In genomic region chr17:2594657-2595085, GRCh38 we compare ENCODE assay signal across 8 cellular contexts. TPM values are rescaled to one million over a fixed set of nuclear protein-coding genes. Genes with fewer than 3 reads are reported as not detected.
DNase-seq lines count a peak whose midpoint lies in the region; ATAC-seq, FAIRE-seq and TF ChIP-seq lines count a peak whose summit lies in the region.

No MANE protein-coding gene starts in this region.

- H3K9me3 ChIP-seq in skeletal muscle satellite cell (replicated peaks; ENCODE audit: low read length), result no peaks in the 10 kb centered on the region

- peak overlapping the region; percentile 99 for H3K9ac ChIP-seq in skeletal muscle satellite cell (ENCODE audit: low read depth, low read length)

- peak; percentile 68 for DNase-seq in activated CD8-positive, alpha-beta memory T cell treated with anti-CD3 and anti-CD28 coated beads, Interleukin-2, amount 50 U/mL, for 48 hours
- DNase-seq in activated CD8-positive, alpha-beta memory T cell treated with anti-CD3 and anti-CD28 coated beads, Interleukin-2, amount 50 U/mL, for 4 hours, result no peak
- DNase-seq in activated CD4-positive, alpha-beta T cell treated with anti-CD3 and anti-CD28 coated beads, Interleukin-2, amount 50 U/mL, for 24 hours (ENCODE audit: low read depth in 1 of 2, low spot score in 1 of 2), result peak; percentile 4 to 15
- DNase-seq in foreskin keratinocyte (no peak), GM12891 (ENCODE audit: insufficient read length, low spot score) (no peak), kidney tubule cell (ENCODE audit: low spot score) (no peak), middle frontal gyrus (ENCODE audit: extremely low spot score, low spot score) (no peak)

- no peaks in the 10 kb centered on the region for H3K36me3 ChIP-seq in skeletal muscle satellite cell (ENCODE audit: insufficient read depth, low read length)

- no peak for TF ChIP-seq POLR2A in GM12891 (IDR thresholded peaks at IDR 0.05; ENCODE audit: low read depth, low read length)

- peak overlapping the region; percentile 93 for H3K4me3 ChIP-seq in skeletal muscle satellite cell (ENCODE audit: low read length)

- ATAC-seq in foreskin keratinocyte, result no peak

- FAIRE-seq in GM12891 (lab: Jason Lieb, UNC), result no peak

- H3K27me3 ChIP-seq in foreskin keratinocyte (no peaks in the 10 kb centered on the region), skeletal muscle satellite cell (ENCODE audit: control insufficient read depth, insufficient read depth, low read length) (no peaks in the 10 kb centered on the region)

- TF ChIP-seq CTCF in foreskin keratinocyte (conservative IDR thresholded peaks at IDR 0.05), result no peak

- peak overlapping the region; percentile 92 for H3K4me2 ChIP-seq in skeletal muscle satellite cell (ENCODE audit: low read length)

- H3K27ac ChIP-seq in foreskin keratinocyte, result peak overlapping the region; percentile 95

- H3K4me1 ChIP-seq in foreskin keratinocyte (peaks cover 28% of the 10 kb centered on the region), skeletal muscle satellite cell (ENCODE audit: control insufficient read depth, insufficient read depth, low read length) (peaks cover 41% of the 10 kb centered on the region)

TF ChIP-seq in GM12891, 5 proteins besides CTCF, POLR2A, EP300 and RAD21:
- no peak for TF ChIP-seq POLR2AphosphoS5 (IDR thresholded peaks at IDR 0.05; ENCODE audit: low read depth, low read length)
- TF ChIP-seq SPI1 (IDR thresholded peaks at IDR 0.05; ENCODE audit: low read depth, low read length), result no peak
- TF ChIP-seq POU2F2 (IDR thresholded peaks at IDR 0.05; ENCODE audit: low read depth, low read length), result no peak
- TF ChIP-seq TAF1 (IDR thresholded peaks at IDR 0.05; ENCODE audit: low read depth, low read length), result no peak; the same call in 1 of the 2 replicates
- no peak for TF ChIP-seq PAX5 (IDR thresholded peaks at IDR 0.05; ENCODE audit: insufficient read depth, low read length, severe bottlenecking)

RNA-seq across cellular contexts. Expression of gene PAFAH1B1, which starts 1.2 kb away (rescaled TPM):
- 116 and 136 TPM in 2 replicates for total RNA-seq in foreskin keratinocyte
- 82.2 and 87.9 TPM in 2 replicates for polyA plus RNA-seq in foreskin keratinocyte
- 71.0 and 71.5 TPM in 2 replicates for total RNA-seq in skeletal muscle satellite cell (2012; rRNA removed)
- polyA plus RNA-seq in GM12891 (2012; ENCODE audit: low read depth, missing spikeins), result 49.2 TPM

Comparison
In these comparisons a context has a peak if more than half of its experiments do, and no peak if none do; other contexts are left out.
1. DNase-seq: peak in activated CD8-positive, alpha-beta memory T cell treated with anti-CD3 and anti-CD28 coated beads, Interleukin-2, amount 50 U/mL, for 48 hours (single experiment) and activated CD4-positive, alpha-beta T cell treated with anti-CD3 and anti-CD28 coated beads, Interleukin-2, amount 50 U/mL, for 24 hours (2 of 2); none in activated CD8-positive, alpha-beta memory T cell treated with anti-CD3 and anti-CD28 coated beads, Interleukin-2, amount 50 U/mL, for 4 hours (single experiment), foreskin keratinocyte (0 of 2), GM12891 (single experiment), kidney tubule cell (single experiment) and middle frontal gyrus (single experiment).